8 cellular contexts compared by ENCODE assay signal in genomic region chr20:62182469-62183425, GRCh38. TPM values are rescaled to one million over a fixed set of nuclear protein-coding genes. Genes with fewer than 3 reads are reported as not detected.
DNase-seq lines count a peak whose midpoint lies in the region; ATAC-seq and TF ChIP-seq lines count a peak whose summit lies in the region.

A gene with protein sequence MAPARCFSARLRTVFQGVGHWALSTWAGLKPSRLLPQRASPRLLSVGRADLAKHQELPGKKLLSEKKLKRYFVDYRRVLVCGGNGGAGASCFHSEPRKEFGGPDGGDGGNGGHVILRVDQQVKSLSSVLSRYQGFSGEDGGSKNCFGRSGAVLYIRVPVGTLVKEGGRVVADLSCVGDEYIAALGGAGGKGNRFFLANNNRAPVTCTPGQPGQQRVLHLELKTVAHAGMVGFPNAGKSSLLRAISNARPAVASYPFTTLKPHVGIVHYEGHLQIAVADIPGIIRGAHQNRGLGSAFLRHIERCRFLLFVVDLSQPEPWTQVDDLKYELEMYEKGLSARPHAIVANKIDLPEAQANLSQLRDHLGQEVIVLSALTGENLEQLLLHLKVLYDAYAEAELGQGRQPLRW (plus strand): TSS chr20:62183028. CDS start chr20:62193421, 10,393 bp downstream.

- peak; percentile 94 for DNase-seq in ACHN
- DNase-seq in NCI-H2196 treated with DMSO at 0.1 percent for 48 hours (lab: John Stamatoyannopoulos, UW; ENCODE audit: unreplicated experiment): peak; percentile 93
- DNase-seq in T47D (ENCODE audit: low read depth in 1 of 2, low spot score in 1 of 2): peak; percentile 97 to 100

- H3K9ac ChIP-seq in skeletal muscle tissue (ENCODE audit: low read depth in 1 of 3, low read length in 3 of 3): peak within 1 kb of the TSS; percentile 97 to 99 (median 98)

- no peaks in the 10 kb centered on the region for H3K9me3 ChIP-seq in iPS-18c (ENCODE audit: control insufficient read depth, insufficient read depth, low read length)
- no peaks in the 10 kb centered on the region for H3K9me3 ChIP-seq in skeletal muscle tissue (ENCODE audit: control insufficient read depth in 3 of 3, low read length in 3 of 3)

- no peak for TF ChIP-seq CTCF in VCaP (conservative IDR thresholded peaks at IDR 0.05)

- H3K27ac ChIP-seq in VCaP (peak within 1 kb of the TSS; percentile 95), skeletal muscle tissue (ENCODE audit: low read depth, low read length) (peak within 1 kb of the TSS; percentile 95)

- H3K36me3 ChIP-seq in skeletal muscle tissue (ENCODE audit: control insufficient read depth in 3 of 3, insufficient read depth in 3 of 3, low read length in 3 of 3): peaks cover 6 to 10% (median 7%) of the 10 kb centered on the region in 3 donors

- H3K4me3 ChIP-seq in iPS-18c (ENCODE audit: insufficient read depth, low read depth, low read length) (peak within 1 kb of the TSS; percentile 97), skeletal muscle tissue (ENCODE audit: low read length in 3 of 3) (peak within 1 kb of the TSS; percentile 94 to 95 (median 94))

- in situ Hi-C loops in ACHN (cut with HindIII; ENCODE audit: low pct_ligation_motif_present, low pct_unique_long_range_greater_than_20kb, low sequenced_read_pairs): no loop called here
- in situ Hi-C loops in T47D (cut with HindIII; ENCODE audit: low pct_unique_long_range_greater_than_20kb, low sequenced_read_pairs): no loop called here

- H3K27me3 ChIP-seq in skeletal muscle tissue (ENCODE audit: control insufficient read depth in 3 of 3, insufficient read depth in 3 of 3, low read length in 3 of 3): no peaks in the 10 kb centered on the region

- H3K4me1 ChIP-seq in skeletal muscle tissue (ENCODE audit: control insufficient read depth in 3 of 3, insufficient read depth in 3 of 3, low read length in 3 of 3): peaks cover 14 to 24% (median 22%) of the 10 kb centered on the region in 3 donors

- ATAC-seq in GM18907 (IDR thresholded peaks at IDR 0.05; ENCODE audit: unreplicated experiment) (peak; percentile 88), HG03139 (IDR thresholded peaks at IDR 0.05; ENCODE audit: unreplicated experiment) (peak; percentile 90)

RNA-seq across cellular contexts. Expression of the gene that starts here (rescaled TPM):
- 10.4 TPM for total RNA-seq in skeletal muscle tissue

Comparison
In these comparisons a context has a peak if more than half of its experiments do, and no peak if none do; other contexts are left out.
1. Peak in every context shown above with its lines: DNase-seq, ATAC-seq, H3K4me3 ChIP-seq and H3K27ac ChIP-seq.